In the genomic region with DNA sequence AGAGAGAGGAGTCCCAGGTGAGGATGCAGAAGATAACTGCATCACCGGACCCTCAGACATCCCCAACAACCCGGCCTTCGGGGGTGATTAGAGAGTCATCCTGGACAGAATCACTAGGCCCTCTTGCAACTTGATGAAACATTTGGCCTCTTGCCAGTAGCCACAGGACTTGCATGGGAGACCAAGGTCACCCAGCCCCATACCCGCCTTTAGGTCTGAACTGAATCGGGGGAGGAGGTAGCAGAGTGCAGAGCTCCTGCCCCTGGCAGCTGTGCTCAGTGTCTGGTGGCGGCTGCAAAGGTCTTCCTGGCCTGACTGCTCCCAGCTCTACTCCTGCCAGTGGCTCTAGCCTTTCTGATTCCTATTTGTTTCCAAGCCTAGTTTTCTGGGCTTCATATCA, we compare ENCODE assay signal across 11 cellular contexts. TPM values are rescaled to one million over a fixed set of nuclear protein-coding genes. Genes with fewer than 3 reads are reported as not detected.
A peak's percentile ranks its signal among the peaks of the same experiment; 100 is the strongest.
DNase-seq lines count a peak whose midpoint lies in the region; FAIRE-seq and TF ChIP-seq lines count a peak whose summit lies in the region.
"Had no signal": no experiment of that assay in that cellular context is flagged by ENCODE, and none has a peak within 500 bp of the region (broad histone marks: within the 10 kb centered on the region; RNA-seq: fewer than 3 reads in every experiment).

No MANE protein-coding gene starts in this region.

- no peak for TF ChIP-seq POLR2A in H54 (IDR thresholded peaks at IDR 0.05; ENCODE audit: low read depth, low read length)

- H3K9me3 ChIP-seq in CD4-positive, alpha-beta memory T cell (ENCODE audit: control insufficient read depth in 1 of 2, low read length in 2 of 2) = no peaks in the 10 kb centered on the region
- H3K9me3 ChIP-seq: prostate gland had no signal

- no peak overlapping the region for H3K4me3 Mint-ChIP-seq in CD4-positive, alpha-beta memory T cell

- FAIRE-seq in RCC 7860 (lab: Jason Lieb, UNC) (no peak), H54 (lab: Jason Lieb, UNC) (no peak)

- peaks cover 0 to 5% (median 2%) of the 10 kb centered on the region in 4 donors for H3K4me1 Mint-ChIP-seq in CD4-positive, alpha-beta memory T cell

- H3K4me1 ChIP-seq in CD4-positive, alpha-beta memory T cell (ENCODE audit: insufficient read depth, low read length) = peaks cover 5% of the 10 kb centered on the region
- H3K4me1 ChIP-seq: prostate gland had no signal

- CTCF ChIA-PET in CD4-positive, alpha-beta memory T cell (lab: Charles Lee; ENCODE audit: partially characterized antibody) = interaction anchor here (1.0 to 1.2 kb wide), 2 partner anchors 10 to 56 kb away, joined by 3 read pairs; no protein-coding TSS in a partner anchor

- H3K36me3 Mint-ChIP-seq in CD4-positive, alpha-beta memory T cell = no peaks in the 10 kb centered on the region

- no peak overlapping the region for H3K4me3 ChIP-seq in H7 (ENCODE audit: insufficient read depth, low read depth, low read length)
- no peak overlapping the region for H3K4me3 ChIP-seq in CD4-positive, alpha-beta memory T cell (ENCODE audit: low read length in 2 of 2)
- H3K4me3 ChIP-seq: prostate gland had no signal

- intact Hi-C loops in CD4-positive, alpha-beta memory T cell (cut with micrococcal nuclease) = no loop called here

- H3K9me3 Mint-ChIP-seq in CD4-positive, alpha-beta memory T cell = peaks cover 0 to 1% (median 0%) of the 10 kb centered on the region in 8 donors

- peak; percentile 25 for DNase-seq in Caki2 (ENCODE audit: low read depth)
- DNase-seq in H7 = peak; percentile 27
- DNase-seq in RCC 7860 (ENCODE audit: low spot score) = peak; percentile 64
- peak; percentile 79 for DNase-seq in glomerular visceral epithelial cell (ENCODE audit: extremely low spot score)
- DNase-seq in activated T-cell treated with anti-CD3 and anti-CD28 coated beads for 4 hours = no peak
- DNase-seq in H54 (ENCODE audit: insufficient read length, low spot score) = no peak
- DNase-seq in activated effector memory CD4-positive, alpha-beta T cell treated with anti-CD3 and anti-CD28 coated beads, Interleukin-2, amount 50 U/mL, for 16 hours = no peak
- no peak for DNase-seq in CD4-positive, alpha-beta memory T cell
- DNase-seq: activated CD8-positive, alpha-beta memory T cell treated with anti-CD3 and anti-CD28 coated beads, Interleukin-2, amount 50 U/mL, for 4 hours; stimulated activated naive CD4-positive, alpha-beta T cell had no signal

- H3K27me3 ChIP-seq in H7 (ENCODE audit: control insufficient read depth, insufficient read depth, low read length) = no peaks in the 10 kb centered on the region
- H3K27me3 ChIP-seq in CD4-positive, alpha-beta memory T cell (ENCODE audit: insufficient read depth, low read length) = no peaks in the 10 kb centered on the region

- peak overlapping the region in 1 of 7 donors; percentile 59 for H3K27ac Mint-ChIP-seq in CD4-positive, alpha-beta memory T cell

- POLR2A ChIA-PET in CD4-positive, alpha-beta memory T cell (lab: Charles Lee; ENCODE audit: partially characterized antibody) = no interaction called here

- in situ Hi-C loops in Caki2 (cut with HindIII; ENCODE audit: low pct_unique_long_range_greater_than_20kb, low sequenced_read_pairs) = no loop called here

- H3K36me3 ChIP-seq in H7 (replicated peaks; ENCODE audit: control insufficient read depth, insufficient read depth, low read length) = peaks cover 18% of the 10 kb centered on the region
- H3K36me3 ChIP-seq in CD4-positive, alpha-beta memory T cell (ENCODE audit: insufficient read depth, low read length) = no peaks in the 10 kb centered on the region
- H3K36me3 ChIP-seq: prostate gland had no signal

- no peak overlapping the region for H3K27ac ChIP-seq in CD4-positive, alpha-beta memory T cell (ENCODE audit: low read depth, low read length)
- H3K27ac ChIP-seq: prostate gland had no signal

- H3K27me3 Mint-ChIP-seq in CD4-positive, alpha-beta memory T cell = no peaks in the 10 kb centered on the region

RNA-seq across cellular contexts. Expression of a gene that starts 12.4 kb away (rescaled TPM):
- 13.6 and 17.0 TPM in 2 replicates for total RNA-seq in Caki2 (2014; rRNA removed; shearing (Covaris generic); ENCODE audit: low replicate concordance)
- total RNA-seq in H7 (2014; rRNA removed; shearing (Covaris generic)) = 100 and 124 TPM in 2 replicates
- under 1 TPM; 0.17 to 0.58 TPM for total RNA-seq in CD4-positive, alpha-beta memory T cell
- polyA plus RNA-seq in CD4-positive, alpha-beta memory T cell = not detected

RNA-seq across cellular contexts. Expression of a gene that starts 28.6 kb away (rescaled TPM):
- 4.1 and 10.4 TPM in 2 replicates for total RNA-seq in Caki2 (2014; rRNA removed; shearing (Covaris generic); ENCODE audit: low replicate concordance)
- 14.5 and 17.0 TPM in 2 replicates for total RNA-seq in H7 (2014; rRNA removed; shearing (Covaris generic))
- 10 to 100 TPM; 22.7 to 24.1 TPM for total RNA-seq in CD4-positive, alpha-beta memory T cell
- polyA plus RNA-seq in CD4-positive, alpha-beta memory T cell = 10 to 100 TPM; 10.6 to 29.1 TPM

RNA-seq across cellular contexts. Expression of a gene that starts 37.7 kb away (rescaled TPM):
- not detected in 2 replicates for total RNA-seq in Caki2 (2014; rRNA removed; shearing (Covaris generic); ENCODE audit: low replicate concordance)
- total RNA-seq in H7 (2014; rRNA removed; shearing (Covaris generic)) = 8.5 and 9.4 TPM in 2 replicates
- not detected for total RNA-seq in CD4-positive, alpha-beta memory T cell
- not detected for polyA plus RNA-seq in CD4-positive, alpha-beta memory T cell

Comparison
In these comparisons a context has a peak if more than half of its experiments do, and no peak if none do; other contexts are left out.
1. DNase-seq: peak in Caki2 (single experiment), H7 (single experiment), RCC 7860 (single experiment) and glomerular visceral epithelial cell (single experiment); none in activated T-cell treated with anti-CD3 and anti-CD28 coated beads for 4 hours (single experiment), H54 (single experiment), activated effector memory CD4-positive, alpha-beta T cell treated with anti-CD3 and anti-CD28 coated beads, Interleukin-2, amount 50 U/mL, for 16 hours (single experiment) and CD4-positive, alpha-beta memory T cell (0 of 5).